ENCODE assay signal across 31 cellular contexts in the genomic region with DNA sequence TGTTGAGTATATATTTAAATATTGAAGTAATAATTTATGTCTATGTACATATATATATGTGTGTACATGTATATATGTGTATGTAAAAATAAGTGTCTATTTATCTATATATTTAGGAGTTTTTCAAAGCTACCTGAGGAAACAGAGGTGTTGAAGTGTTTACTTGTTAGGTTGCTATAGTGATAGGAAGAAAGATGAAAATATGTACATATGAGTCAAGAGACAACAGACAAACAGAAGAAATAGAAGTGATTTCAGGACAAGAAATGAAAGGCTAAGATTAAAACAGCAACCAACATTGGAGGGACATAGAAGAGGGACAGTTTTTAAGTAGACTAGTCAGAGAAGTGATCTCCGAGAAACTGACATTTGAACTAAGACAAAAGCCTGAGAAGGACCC.
"Had no signal": no experiment of that assay in that cellular context is flagged by ENCODE, and none has a peak within 500 bp of the region (broad histone marks: within the 10 kb centered on the region; RNA-seq: fewer than 3 reads in every experiment).

No MANE protein-coding gene starts in this region.

- H3K9me3 Mint-ChIP-seq: activated naive CD4-positive, alpha-beta T cell treated with anti-CD3 and anti-CD28 coated beads, Interleukin-2, amount 50 U/mL, for 72 hours; activated naive CD8-positive, alpha-beta T cell treated with anti-CD3 and anti-CD28 coated beads, Interleukin-2, amount 50 U/mL, for 24 hours; central memory CD8-positive, alpha-beta T cell; WTC11 had no signal

- H3K9me3 ChIP-seq: ascending aorta, body of pancreas, SJCRH30 had no signal

- H3K36me3 Mint-ChIP-seq: WTC11 had no signal

- H3K27ac ChIP-seq: ascending aorta, body of pancreas, RWPE1, SJCRH30 had no signal

- H3K27ac Mint-ChIP-seq: activated CD8-positive, alpha-beta T cell treated with anti-CD3 and anti-CD28 coated beads, Interleukin-2, amount 10 ng/mL, durations not matched to agents 7 days and 5 days; activated naive CD4-positive, alpha-beta T cell treated with anti-CD3 and anti-CD28 coated beads, Interleukin-2, amount 50 U/mL, for 72 hours; activated naive CD8-positive, alpha-beta T cell treated with anti-CD3 and anti-CD28 coated beads, Interleukin-2, amount 50 U/mL, for 24 hours; T-helper 17 cell; WTC11 had no signal

- H3K4me3 Mint-ChIP-seq: activated CD8-positive, alpha-beta T cell treated with anti-CD3 and anti-CD28 coated beads, Interleukin-2, amount 10 ng/mL, durations not matched to agents 7 days and 5 days; activated naive CD8-positive, alpha-beta T cell treated with anti-CD3 and anti-CD28 coated beads, Interleukin-2, amount 50 U/mL, for 24 hours; central memory CD8-positive, alpha-beta T cell; T-helper 17 cell; WTC11 had no signal

- H3K36me3 ChIP-seq: ascending aorta, SJCRH30 had no signal

- H3K27me3 Mint-ChIP-seq: activated naive CD8-positive, alpha-beta T cell treated with anti-CD3 and anti-CD28 coated beads, Interleukin-2, amount 50 U/mL, for 24 hours; central memory CD8-positive, alpha-beta T cell; T-helper 17 cell had no signal

- H3K4me3 ChIP-seq: ascending aorta, body of pancreas, SJCRH30 had no signal

- DNase-seq: activated CD4-positive, alpha-beta T cell treated with anti-CD3 and anti-CD28 coated beads for 48 hours; activated CD4-positive, alpha-beta T cell treated with anti-CD3 and anti-CD28 coated beads, Interleukin-2, amount 50 U/mL, for 4 hours; activated CD4-positive, CD25-positive, alpha-beta regulatory T cell treated with anti-CD3 and anti-CD28 coated beads, Interleukin-2, amount 50 U/mL, for 72 hours; activated CD8-positive, alpha-beta memory T cell treated with anti-CD3 and anti-CD28 coated beads, Interleukin-2, amount 50 U/mL, for 48 hours; activated CD8-positive, alpha-beta T cell treated with anti-CD3 and anti-CD28 coated beads, Interleukin-2, amount 10 ng/mL, durations not matched to agents 7 days and 5 days; activated effector memory CD4-positive, alpha-beta T cell treated with Interleukin-2 at 50 U/mL for 16 hours; activated naive CD4-positive, alpha-beta T cell; activated naive CD8-positive, alpha-beta T cell treated with anti-CD3 and anti-CD28 coated beads, Interleukin-2, amount 50 U/mL, for 24 hours; activated T-cell treated with anti-CD3 and anti-CD28 coated beads, Interleukin-2, amount 50 U/mL, for 1 hour; amniotic stem cell; body of pancreas; KG1; NCI-H1092; NCI-H1417; NCI-H1930; NCI-H2171; NCI-H2227 treated with DMSO at 0.1 percent for 48 hours; NCI-H446 treated with DMSO at 0.1 percent for 48 hours; NCI-H526; NCI-H82; NK-92 treated with Interleukin-12 subunit alpha and Interleukin-12 subunit beta, amount 100 ng/mL, for 24 hours; OCI-M1; Right ventricle myocardium superior; SJCRH30; T-helper 17 cell; T-helper 9 cell had no signal

- H3K27me3 ChIP-seq: ascending aorta, body of pancreas, SJCRH30 had no signal

- H3K4me1 ChIP-seq: ascending aorta, body of pancreas, SJCRH30 had no signal
